ENCODE assay signal across 10 cellular contexts in genomic region chr17:74012465-74012864, GRCh38.
DNase-seq lines count a peak whose midpoint lies in the region; ATAC-seq lines count a peak whose summit lies in the region.
"Had no signal": no experiment of that assay in that cellular context is flagged by ENCODE, and none has a peak within 500 bp of the region (broad histone marks: within the 10 kb centered on the region; RNA-seq: fewer than 3 reads in every experiment).

No MANE protein-coding gene starts in this region.

- H3K4me1 Mint-ChIP-seq in stimulated activated naive CD8-positive, alpha-beta T cell treated with anti-CD3 and anti-CD28 coated beads, Interleukin-15, amount 100 ng/mL, for 72 hours = peaks cover 13% of the 10 kb centered on the region
- H3K4me1 Mint-ChIP-seq in activated T-cell treated with anti-CD3 and anti-CD28 coated beads, Interleukin-2, amount 50 U/mL, for 4 hours (ENCODE audit: low read depth) = peaks cover 17% of the 10 kb centered on the region

- ATAC-seq in stimulated activated naive CD8-positive, alpha-beta T cell treated with anti-CD3 and anti-CD28 coated beads, Interleukin-15, amount 100 ng/mL, for 72 hours = peak; percentile 69
- no peak for ATAC-seq in stimulated activated naive CD8-positive, alpha-beta T cell treated with anti-CD3 and anti-CD28 coated beads, Interleukin-15, Interleukin-2, amounts not matched to agents 100 U/mL and 50 U/mL, for 24 hours
- ATAC-seq in activated T-cell treated with anti-CD3 and anti-CD28 coated beads, Interleukin-2, amount 50 U/mL, for 4 hours = peak; percentile 32 to 59
- ATAC-seq: right cardiac atrium had no signal

- peaks cover 48% of the 10 kb centered on the region for H3K27me3 Mint-ChIP-seq in stimulated activated naive CD8-positive, alpha-beta T cell treated with anti-CD3 and anti-CD28 coated beads, Interleukin-15, amount 100 ng/mL, for 72 hours
- H3K27me3 Mint-ChIP-seq in activated T-cell treated with anti-CD3 and anti-CD28 coated beads, Interleukin-2, amount 50 U/mL, for 4 hours (ENCODE audit: low read depth) = peaks cover 6% of the 10 kb centered on the region

- no peak for DNase-seq in stimulated activated naive CD8-positive, alpha-beta T cell treated with anti-CD3 and anti-CD28 coated beads, Interleukin-15, amount 100 ng/mL, for 72 hours
- DNase-seq in stimulated activated naive CD8-positive, alpha-beta T cell treated with anti-CD3 and anti-CD28 coated beads, Interleukin-15, Interleukin-2, amounts not matched to agents 100 U/mL and 50 U/mL, for 24 hours = no peak
- DNase-seq in NCI-H82 treated with DMSO at 0.1 percent for 48 hours (lab: John Stamatoyannopoulos, UW; ENCODE audit: unreplicated experiment) (peak; percentile 89), retina (no peak), NCI-H187 treated with DMSO at 0.1 percent for 48 hours (lab: John Stamatoyannopoulos, UW) (no peak), T1000 (lab: John Stamatoyannopoulos, UW) (no peak)
- no peak for DNase-seq in activated T-cell treated with anti-CD3 and anti-CD28 coated beads, Interleukin-2, amount 50 U/mL, for 4 hours
- peak; percentile 31 for DNase-seq in stimulated activated CD8-positive, alpha-beta memory T cell treated with anti-CD3 and anti-CD28 coated beads, Interleukin-4, amount 100 ng/mL, for 48 hours
- DNase-seq: dermis blood vessel endothelial cell, right cardiac atrium had no signal

- H3K4me3 Mint-ChIP-seq in stimulated activated naive CD8-positive, alpha-beta T cell treated with anti-CD3 and anti-CD28 coated beads, Interleukin-15, amount 100 ng/mL, for 72 hours = no peak overlapping the region
- H3K4me3 Mint-ChIP-seq in activated T-cell treated with anti-CD3 and anti-CD28 coated beads, Interleukin-2, amount 50 U/mL, for 4 hours = peak overlapping the region; percentile 35

- H3K9me3 Mint-ChIP-seq in stimulated activated naive CD8-positive, alpha-beta T cell treated with anti-CD3 and anti-CD28 coated beads, Interleukin-15, amount 100 ng/mL, for 72 hours = no peaks in the 10 kb centered on the region
- no peaks in the 10 kb centered on the region for H3K9me3 Mint-ChIP-seq in activated T-cell treated with anti-CD3 and anti-CD28 coated beads, Interleukin-2, amount 50 U/mL, for 4 hours

- peak overlapping the region; percentile 43 to 55 for H3K27ac Mint-ChIP-seq in stimulated activated naive CD8-positive, alpha-beta T cell treated with anti-CD3 and anti-CD28 coated beads, Interleukin-15, amount 100 ng/mL, for 72 hours

- H3K36me3 Mint-ChIP-seq in activated T-cell treated with anti-CD3 and anti-CD28 coated beads, Interleukin-2, amount 50 U/mL, for 4 hours (ENCODE audit: insufficient read depth) = no peaks in the 10 kb centered on the region

Comparison
In these comparisons a context has a peak if more than half of its experiments do, and no peak if none do; other contexts are left out.
1. DNase-seq: peak in NCI-H82 treated with DMSO at 0.1 percent for 48 hours (single experiment) and stimulated activated CD8-positive, alpha-beta memory T cell treated with anti-CD3 and anti-CD28 coated beads, Interleukin-4, amount 100 ng/mL, for 48 hours (single experiment); none in stimulated activated naive CD8-positive, alpha-beta T cell treated with anti-CD3 and anti-CD28 coated beads, Interleukin-15, amount 100 ng/mL, for 72 hours (0 of 2), stimulated activated naive CD8-positive, alpha-beta T cell treated with anti-CD3 and anti-CD28 coated beads, Interleukin-15, Interleukin-2, amounts not matched to agents 100 U/mL and 50 U/mL, for 24 hours (single experiment), activated T-cell treated with anti-CD3 and anti-CD28 coated beads, Interleukin-2, amount 50 U/mL, for 4 hours (single experiment), retina (single experiment), NCI-H187 treated with DMSO at 0.1 percent for 48 hours (single experiment) and T1000 (single experiment).